In genomic region chr11:94830722-94831121, GRCh38 we compare ENCODE assay signal across 28 cellular contexts.
"Had no signal": no experiment of that assay in that cellular context is flagged by ENCODE, and none has a peak within 500 bp of the region (broad histone marks: within the 10 kb centered on the region; RNA-seq: fewer than 3 reads in every experiment).

No MANE protein-coding gene starts in this region.

- H3K36me3 ChIP-seq: neutrophil, ovary, prostate gland had no signal

- H3K9me3 Mint-ChIP-seq: activated naive CD4-positive, alpha-beta T cell treated with anti-CD3 and anti-CD28 coated beads, Interleukin-2, amount 10 ng/mL, durations not matched to agents 7 days and 5 days; activated naive CD8-positive, alpha-beta T cell treated with anti-CD3 and anti-CD28 coated beads, Interleukin-2, amount 10 ng/mL, durations not matched to agents 7 days and 5 days; activated T-helper 1 cell treated with anti-CD3 and anti-CD28 coated beads, Interleukin-12 subunit alpha, Interleukin-12 subunit beta, Interleukin-2, Interleukin-4 antibody, amounts not matched to agents 30 ng/mL and 10 ng/mL and 1 ng/mL, durations not matched to agents 14 hours and 24 hours and 36 hours; stimulated activated naive B cell treated with anti-CD40 and anti-IgM and Interleukin-4, amounts not matched to agents 10 μg/mL and 1 μg/mL and 100 μg/mL, for 72 hours; T-cell; T-helper 2 cell treated with Interferon-gamma antibody and Interleukin-4, amounts not matched to agents 5 μg/mL and 100 μg/mL, for 36 hours had no signal

- H3K4me3 ChIP-seq: ascending aorta, heart left ventricle, left ventricle myocardium inferior, ovary, prostate gland, stomach, thyroid gland had no signal

- H3K27ac Mint-ChIP-seq: activated CD4-positive, alpha-beta T cell treated with anti-CD3 and anti-CD28 coated beads for 36 hours; activated naive CD4-positive, alpha-beta T cell treated with anti-CD3 and anti-CD28 coated beads, Interleukin-2, amount 10 ng/mL, durations not matched to agents 7 days and 5 days; activated naive CD8-positive, alpha-beta T cell treated with anti-CD3 and anti-CD28 coated beads, Interleukin-2, amount 10 ng/mL, durations not matched to agents 7 days and 5 days; activated T-helper 1 cell treated with anti-CD3 and anti-CD28 coated beads, Interleukin-12 subunit alpha, Interleukin-12 subunit beta, Interleukin-2, Interleukin-4 antibody, amounts not matched to agents 30 ng/mL and 10 ng/mL and 1 ng/mL, durations not matched to agents 14 hours and 24 hours and 36 hours; naive B cell; stimulated activated naive B cell treated with anti-CD40 and anti-IgM and Interleukin-4, amounts not matched to agents 10 μg/mL and 1 μg/mL and 100 μg/mL, for 72 hours; T-cell; T-helper 2 cell treated with Interferon-gamma antibody and Interleukin-4, amounts not matched to agents 5 μg/mL and 100 μg/mL, for 36 hours had no signal

- H3K36me3 Mint-ChIP-seq: activated naive CD4-positive, alpha-beta T cell treated with anti-CD3 and anti-CD28 coated beads, Interleukin-2, amount 10 ng/mL, durations not matched to agents 7 days and 5 days; naive B cell; stimulated activated naive B cell treated with anti-CD40 and anti-IgM and Interleukin-4, amounts not matched to agents 10 μg/mL and 1 μg/mL and 100 μg/mL, for 72 hours; T-cell had no signal

- H3K27me3 Mint-ChIP-seq: activated CD4-positive, alpha-beta T cell treated with anti-CD3 and anti-CD28 coated beads for 36 hours; activated naive CD4-positive, alpha-beta T cell treated with anti-CD3 and anti-CD28 coated beads, Interleukin-2, amount 10 ng/mL, durations not matched to agents 7 days and 5 days; naive B cell; stimulated activated naive B cell treated with anti-CD40 and anti-IgM and Interleukin-4, amounts not matched to agents 10 μg/mL and 1 μg/mL and 100 μg/mL, for 72 hours had no signal

- H3K9me3 ChIP-seq: ascending aorta, heart left ventricle, left ventricle myocardium inferior, neutrophil, ovary, prostate gland, stomach, thyroid gland had no signal

- H3K27me3 ChIP-seq: ascending aorta, brain microvascular endothelial cell, foreskin keratinocyte, heart left ventricle, neutrophil, ovary, stomach, thyroid gland had no signal

- ATAC-seq: activated CD4-positive, alpha-beta T cell treated with anti-CD3 and anti-CD28 coated beads for 36 hours; esophagus mucosa; foreskin keratinocyte; heart left ventricle; stimulated activated naive B cell treated with anti-CD40 and anti-IgM and Interleukin-4, amounts not matched to agents 10 μg/mL and 1 μg/mL and 100 μg/mL, for 72 hours; T-cell had no signal

- H3K27ac ChIP-seq: ascending aorta, brain microvascular endothelial cell, foreskin keratinocyte, heart left ventricle, left ventricle myocardium inferior, neutrophil, ovary, prostate gland, stomach, thyroid gland had no signal

- H3K4me3 Mint-ChIP-seq: activated CD4-positive, alpha-beta T cell treated with anti-CD3 and anti-CD28 coated beads for 36 hours; activated naive CD4-positive, alpha-beta T cell treated with anti-CD3 and anti-CD28 coated beads, Interleukin-2, amount 10 ng/mL, durations not matched to agents 7 days and 5 days; activated naive CD8-positive, alpha-beta T cell treated with anti-CD3 and anti-CD28 coated beads, Interleukin-2, amount 10 ng/mL, durations not matched to agents 7 days and 5 days; activated T-helper 1 cell treated with anti-CD3 and anti-CD28 coated beads, Interleukin-12 subunit alpha, Interleukin-12 subunit beta, Interleukin-2, Interleukin-4 antibody, amounts not matched to agents 30 ng/mL and 10 ng/mL and 1 ng/mL, durations not matched to agents 14 hours and 24 hours and 36 hours; naive B cell; nephron progenitor cell; stimulated activated naive B cell treated with anti-CD40 and anti-IgM and Interleukin-4, amounts not matched to agents 10 μg/mL and 1 μg/mL and 100 μg/mL, for 72 hours; T-cell; T-helper 2 cell treated with Interferon-gamma antibody and Interleukin-4, amounts not matched to agents 5 μg/mL and 100 μg/mL, for 36 hours had no signal

- H3K4me1 Mint-ChIP-seq: activated CD4-positive, alpha-beta T cell treated with anti-CD3 and anti-CD28 coated beads for 36 hours; activated naive CD4-positive, alpha-beta T cell treated with anti-CD3 and anti-CD28 coated beads, Interleukin-2, amount 10 ng/mL, durations not matched to agents 7 days and 5 days; activated naive CD8-positive, alpha-beta T cell treated with anti-CD3 and anti-CD28 coated beads, Interleukin-2, amount 10 ng/mL, durations not matched to agents 7 days and 5 days; naive B cell; stimulated activated naive B cell treated with anti-CD40 and anti-IgM and Interleukin-4, amounts not matched to agents 10 μg/mL and 1 μg/mL and 100 μg/mL, for 72 hours; T-cell had no signal

- DNase-seq: activated CD4-positive, alpha-beta T cell treated with anti-CD3 and anti-CD28 coated beads for 36 hours; activated CD4-positive, alpha-beta T cell treated with anti-CD3 and anti-CD28 coated beads, Interleukin-2, amount 50 U/mL, for 4 hours; activated CD4-positive, CD25-positive, alpha-beta regulatory T cell; activated effector memory CD4-positive, alpha-beta T cell treated with anti-CD3 and anti-CD28 coated beads, Interleukin-2, amount 50 U/mL, for 16 hours; activated naive CD4-positive, alpha-beta T cell treated with anti-CD3 and anti-CD28 coated beads, Interleukin-2, amount 10 ng/mL, durations not matched to agents 7 days and 5 days; activated naive CD8-positive, alpha-beta T cell treated with anti-CD3 and anti-CD28 coated beads, Interleukin-2, amount 10 ng/mL, durations not matched to agents 7 days and 5 days; activated T-cell treated with anti-CD3 and anti-CD28 coated beads, Interleukin-2, amount 50 U/mL, for 1 hour; brain microvascular endothelial cell; cortex of kidney; foreskin keratinocyte; heart left ventricle; kidney glomerular epithelial cell; left ventricle myocardium inferior; naive B cell; nephron progenitor cell; ovary; stimulated activated CD4-positive, alpha-beta T cell treated with anti-CD3 and anti-CD28 coated beads, Interleukin-15, amount 100 ng/mL, for 24 hours; stimulated activated CD4-positive, alpha-beta T cell treated with anti-CD3 and anti-CD28 coated beads, Interleukin-2, amount 100 ng/mL, for 24 hours; stimulated activated naive B cell treated with anti-CD40 and anti-IgM and Interleukin-4, amounts not matched to agents 10 μg/mL and 1 μg/mL and 100 μg/mL, for 72 hours; stomach; T-cell; thyroid gland had no signal
